Comparison of ENCODE assay signal across 1 cellular context in the genomic region with DNA sequence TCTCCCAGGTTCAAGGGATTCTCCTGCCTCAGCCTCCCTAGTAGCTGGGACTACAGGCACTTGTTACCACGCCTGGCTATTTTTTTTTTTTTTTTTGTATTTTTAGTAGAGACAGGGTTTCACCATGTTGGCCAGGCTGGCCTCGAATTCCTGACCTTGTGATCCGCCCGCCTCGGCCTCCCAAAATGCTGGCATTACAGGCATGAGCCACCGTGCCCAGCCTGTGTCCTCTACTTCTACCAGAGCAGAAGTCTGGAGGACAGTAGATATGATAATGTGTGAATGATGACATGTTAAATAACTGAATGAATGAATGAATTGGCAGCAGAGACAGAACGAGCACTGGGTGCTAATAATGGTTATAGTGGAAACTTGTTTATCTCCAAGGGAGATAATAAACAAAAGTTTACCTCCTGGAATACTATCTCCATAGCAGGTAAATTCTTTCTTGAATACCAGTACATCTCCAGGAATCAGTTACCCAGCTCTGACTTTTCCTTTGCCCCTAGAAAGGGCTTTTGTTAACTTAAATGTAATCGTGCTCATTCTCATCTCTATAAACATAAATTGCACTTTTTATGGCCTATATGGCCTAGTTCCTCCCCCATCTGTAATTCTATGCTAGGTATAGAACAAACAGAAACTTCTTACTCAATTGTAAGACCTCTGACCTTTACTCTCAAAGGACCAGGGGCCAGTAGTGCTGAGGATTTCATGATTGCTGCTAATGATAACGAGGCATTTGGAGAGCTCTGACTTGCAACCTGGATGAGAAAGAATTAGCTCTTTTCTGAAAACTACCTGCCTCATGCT.
TF ChIP-seq lines count a peak whose summit lies in the region.

No MANE protein-coding gene starts in this region.

TF ChIP-seq in HepG2, 621 proteins besides CTCF, POLR2A, EP300 and RAD21 (continued from another document):
- TF ChIP-seq, protein P1, sequence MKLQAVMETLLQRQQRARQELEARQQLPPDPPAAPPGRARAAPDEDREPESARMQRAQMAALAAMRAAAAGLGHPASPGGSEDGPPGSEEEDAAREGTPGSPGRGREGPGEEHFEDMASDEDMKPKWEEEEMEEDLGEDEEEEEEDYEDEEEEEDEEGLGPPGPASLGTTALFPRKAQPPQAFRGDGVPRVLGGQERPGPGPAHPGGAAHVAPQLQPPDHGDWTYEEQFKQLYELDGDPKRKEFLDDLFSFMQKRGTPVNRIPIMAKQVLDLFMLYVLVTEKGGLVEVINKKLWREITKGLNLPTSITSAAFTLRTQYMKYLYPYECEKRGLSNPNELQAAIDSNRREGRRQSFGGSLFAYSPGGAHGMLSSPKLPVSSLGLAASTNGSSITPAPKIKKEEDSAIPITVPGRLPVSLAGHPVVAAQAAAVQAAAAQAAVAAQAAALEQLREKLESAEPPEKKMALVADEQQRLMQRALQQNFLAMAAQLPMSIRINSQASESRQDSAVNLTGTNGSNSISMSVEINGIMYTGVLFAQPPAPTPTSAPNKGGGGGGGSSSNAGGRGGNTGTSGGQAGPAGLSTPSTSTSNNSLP (IDR thresholded peaks at IDR 0.05; ENCODE audit: low read depth, low read length) = 0 out of 2 replicates have a peak, but pooled peaks have one; percentile 9
- no peak for TF ChIP-seq ZNF556 (CRISPR knock-in tag; IDR thresholded peaks at IDR 0.05; ENCODE audit: borderline replicate concordance)
- TF ChIP-seq, protein P2, sequence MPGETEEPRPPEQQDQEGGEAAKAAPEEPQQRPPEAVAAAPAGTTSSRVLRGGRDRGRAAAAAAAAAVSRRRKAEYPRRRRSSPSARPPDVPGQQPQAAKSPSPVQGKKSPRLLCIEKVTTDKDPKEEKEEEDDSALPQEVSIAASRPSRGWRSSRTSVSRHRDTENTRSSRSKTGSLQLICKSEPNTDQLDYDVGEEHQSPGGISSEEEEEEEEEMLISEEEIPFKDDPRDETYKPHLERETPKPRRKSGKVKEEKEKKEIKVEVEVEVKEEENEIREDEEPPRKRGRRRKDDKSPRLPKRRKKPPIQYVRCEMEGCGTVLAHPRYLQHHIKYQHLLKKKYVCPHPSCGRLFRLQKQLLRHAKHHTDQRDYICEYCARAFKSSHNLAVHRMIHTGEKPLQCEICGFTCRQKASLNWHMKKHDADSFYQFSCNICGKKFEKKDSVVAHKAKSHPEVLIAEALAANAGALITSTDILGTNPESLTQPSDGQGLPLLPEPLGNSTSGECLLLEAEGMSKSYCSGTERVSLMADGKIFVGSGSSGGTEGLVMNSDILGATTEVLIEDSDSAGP (CRISPR knock-in tag; IDR thresholded peaks at IDR 0.05; ENCODE audit: borderline replicate concordance) = no peak
- TF ChIP-seq MBNL3 (CRISPR knock-in tag; conservative IDR thresholded peaks at IDR 0.05) = no peak
- TF ChIP-seq TBL1XR1 (IDR thresholded peaks at IDR 0.05; ENCODE audit: borderline replicate concordance, low read length, partially characterized antibody) = no peak
- TF ChIP-seq, protein P3, sequence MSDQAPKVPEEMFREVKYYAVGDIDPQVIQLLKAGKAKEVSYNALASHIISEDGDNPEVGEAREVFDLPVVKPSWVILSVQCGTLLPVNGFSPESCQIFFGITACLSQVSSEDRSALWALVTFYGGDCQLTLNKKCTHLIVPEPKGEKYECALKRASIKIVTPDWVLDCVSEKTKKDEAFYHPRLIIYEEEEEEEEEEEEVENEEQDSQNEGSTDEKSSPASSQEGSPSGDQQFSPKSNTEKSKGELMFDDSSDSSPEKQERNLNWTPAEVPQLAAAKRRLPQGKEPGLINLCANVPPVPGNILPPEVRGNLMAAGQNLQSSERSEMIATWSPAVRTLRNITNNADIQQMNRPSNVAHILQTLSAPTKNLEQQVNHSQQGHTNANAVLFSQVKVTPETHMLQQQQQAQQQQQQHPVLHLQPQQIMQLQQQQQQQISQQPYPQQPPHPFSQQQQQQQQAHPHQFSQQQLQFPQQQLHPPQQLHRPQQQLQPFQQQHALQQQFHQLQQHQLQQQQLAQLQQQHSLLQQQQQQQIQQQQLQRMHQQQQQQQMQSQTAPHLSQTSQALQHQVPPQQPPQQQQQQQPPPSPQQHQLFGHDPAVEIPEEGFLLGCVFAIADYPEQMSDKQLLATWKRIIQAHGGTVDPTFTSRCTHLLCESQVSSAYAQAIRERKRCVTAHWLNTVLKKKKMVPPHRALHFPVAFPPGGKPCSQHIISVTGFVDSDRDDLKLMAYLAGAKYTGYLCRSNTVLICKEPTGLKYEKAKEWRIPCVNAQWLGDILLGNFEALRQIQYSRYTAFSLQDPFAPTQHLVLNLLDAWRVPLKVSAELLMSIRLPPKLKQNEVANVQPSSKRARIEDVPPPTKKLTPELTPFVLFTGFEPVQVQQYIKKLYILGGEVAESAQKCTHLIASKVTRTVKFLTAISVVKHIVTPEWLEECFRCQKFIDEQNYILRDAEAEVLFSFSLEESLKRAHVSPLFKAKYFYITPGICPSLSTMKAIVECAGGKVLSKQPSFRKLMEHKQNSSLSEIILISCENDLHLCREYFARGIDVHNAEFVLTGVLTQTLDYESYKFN (CRISPR knock-in tag; conservative IDR thresholded peaks at IDR 0.05) = peak; percentile 52
- TF ChIP-seq, protein P4, sequence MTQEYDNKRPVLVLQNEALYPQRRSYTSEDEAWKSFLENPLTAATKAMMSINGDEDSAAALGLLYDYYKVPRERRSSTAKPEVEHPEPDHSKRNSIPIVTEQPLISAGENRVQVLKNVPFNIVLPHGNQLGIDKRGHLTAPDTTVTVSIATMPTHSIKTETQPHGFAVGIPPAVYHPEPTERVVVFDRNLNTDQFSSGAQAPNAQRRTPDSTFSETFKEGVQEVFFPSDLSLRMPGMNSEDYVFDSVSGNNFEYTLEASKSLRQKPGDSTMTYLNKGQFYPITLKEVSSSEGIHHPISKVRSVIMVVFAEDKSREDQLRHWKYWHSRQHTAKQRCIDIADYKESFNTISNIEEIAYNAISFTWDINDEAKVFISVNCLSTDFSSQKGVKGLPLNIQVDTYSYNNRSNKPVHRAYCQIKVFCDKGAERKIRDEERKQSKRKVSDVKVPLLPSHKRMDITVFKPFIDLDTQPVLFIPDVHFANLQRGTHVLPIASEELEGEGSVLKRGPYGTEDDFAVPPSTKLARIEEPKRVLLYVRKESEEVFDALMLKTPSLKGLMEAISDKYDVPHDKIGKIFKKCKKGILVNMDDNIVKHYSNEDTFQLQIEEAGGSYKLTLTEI (CRISPR knock-in tag; conservative IDR thresholded peaks at IDR 0.05) = no peak
- no peak for TF ChIP-seq KMT2A (CRISPR knock-in tag; IDR thresholded peaks at IDR 0.05)
- no peak for TF ChIP-seq TEAD3 (CRISPR knock-in tag; optimal IDR thresholded peaks at IDR 0.05; ENCODE audit: borderline replicate concordance)
- TF ChIP-seq ZNF788 (CRISPR knock-in tag; IDR thresholded peaks at IDR 0.05; ENCODE audit: borderline replicate concordance) = no peak
- no peak for TF ChIP-seq MED1 (CRISPR knock-in tag; IDR thresholded peaks at IDR 0.05)
- TF ChIP-seq ZSCAN20 (CRISPR knock-in tag; IDR thresholded peaks at IDR 0.05; ENCODE audit: borderline replicate concordance) = no peak
- TF ChIP-seq PTBP1 (IDR thresholded peaks at IDR 0.05; ENCODE audit: low read depth, low read length, poor library complexity, severe bottlenecking) = no peak
- TF ChIP-seq CREM (IDR thresholded peaks at IDR 0.05) = no peak
- TF ChIP-seq CREM (CRISPR knock-in tag; IDR thresholded peaks at IDR 0.05) = no peak
- no peak for TF ChIP-seq FOXK1 (CRISPR knock-in tag; IDR thresholded peaks at IDR 0.05; ENCODE audit: borderline replicate concordance, low read depth)
- TF ChIP-seq, protein P5, sequence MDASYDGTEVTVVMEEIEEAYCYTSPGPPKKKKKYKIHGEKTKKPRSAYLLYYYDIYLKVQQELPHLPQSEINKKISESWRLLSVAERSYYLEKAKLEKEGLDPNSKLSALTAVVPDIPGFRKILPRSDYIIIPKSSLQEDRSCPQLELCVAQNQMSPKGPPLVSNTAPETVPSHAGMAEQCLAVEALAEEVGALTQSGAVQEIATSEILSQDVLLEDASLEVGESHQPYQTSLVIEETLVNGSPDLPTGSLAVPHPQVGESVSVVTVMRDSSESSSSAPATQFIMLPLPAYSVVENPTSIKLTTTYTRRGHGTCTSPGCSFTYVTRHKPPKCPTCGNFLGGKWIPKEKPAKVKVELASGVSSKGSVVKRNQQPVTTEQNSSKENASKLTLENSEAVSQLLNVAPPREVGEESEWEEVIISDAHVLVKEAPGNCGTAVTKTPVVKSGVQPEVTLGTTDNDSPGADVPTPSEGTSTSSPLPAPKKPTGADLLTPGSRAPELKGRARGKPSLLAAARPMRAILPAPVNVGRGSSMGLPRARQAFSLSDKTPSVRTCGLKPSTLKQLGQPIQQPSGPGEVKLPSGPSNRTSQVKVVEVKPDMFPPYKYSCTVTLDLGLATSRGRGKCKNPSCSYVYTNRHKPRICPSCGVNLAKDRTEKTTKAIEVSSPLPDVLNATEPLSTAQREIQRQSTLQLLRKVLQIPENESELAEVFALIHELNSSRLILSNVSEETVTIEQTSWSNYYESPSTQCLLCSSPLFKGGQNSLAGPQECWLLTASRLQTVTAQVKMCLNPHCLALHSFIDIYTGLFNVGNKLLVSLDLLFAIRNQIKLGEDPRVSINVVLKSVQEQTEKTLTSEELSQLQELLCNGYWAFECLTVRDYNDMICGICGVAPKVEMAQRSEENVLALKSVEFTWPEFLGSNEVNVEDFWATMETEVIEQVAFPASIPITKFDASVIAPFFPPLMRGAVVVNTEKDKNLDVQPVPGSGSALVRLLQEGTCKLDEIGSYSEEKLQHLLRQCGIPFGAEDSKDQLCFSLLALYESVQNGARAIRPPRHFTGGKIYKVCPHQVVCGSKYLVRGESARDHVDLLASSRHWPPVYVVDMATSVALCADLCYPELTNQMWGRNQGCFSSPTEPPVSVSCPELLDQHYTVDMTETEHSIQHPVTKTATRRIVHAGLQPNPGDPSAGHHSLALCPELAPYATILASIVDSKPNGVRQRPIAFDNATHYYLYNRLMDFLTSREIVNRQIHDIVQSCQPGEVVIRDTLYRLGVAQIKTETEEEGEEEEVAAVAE (CRISPR knock-in tag; IDR thresholded peaks at IDR 0.05; ENCODE audit: borderline replicate concordance) = no peak
- TF ChIP-seq POLR2AphosphoS5 (IDR thresholded peaks at IDR 0.05; ENCODE audit: low read depth, low read length) = no peak
- TF ChIP-seq CCAR2 (optimal IDR thresholded peaks at IDR 0.05; ENCODE audit: low read depth, low read length) = no peak
- peak; percentile 59; the same call in 1 of the 2 replicates for TF ChIP-seq NCOR1 (IDR thresholded peaks at IDR 0.05; ENCODE audit: borderline replicate concordance, low read length)
TF ChIP-seq in HepG2: peak in this region for 30.
